In genomic region chr7:103391150-103391549, GRCh38 we compare ENCODE assay signal across 1 cellular context.
TF ChIP-seq lines count a peak whose summit lies in the region.

No MANE protein-coding gene starts in this region.

TF ChIP-seq in HepG2, 621 proteins besides CTCF, POLR2A, EP300 and RAD21:
- TF ChIP-seq SPEN (CRISPR knock-in tag; IDR thresholded peaks at IDR 0.05; ENCODE audit: low read depth) (no peak), CENPX (CRISPR knock-in tag; IDR thresholded peaks at IDR 0.05) (no peak), NR2F2 (IDR thresholded peaks at IDR 0.05; ENCODE audit: borderline replicate concordance, low read depth) (no peak), MEIS1 (CRISPR knock-in tag; IDR thresholded peaks at IDR 0.05; ENCODE audit: borderline replicate concordance) (no peak), ZNF331 (CRISPR knock-in tag; IDR thresholded peaks at IDR 0.05) (no peak), MAZ (IDR thresholded peaks at IDR 0.05; ENCODE audit: borderline replicate concordance, low read depth, low read length) (no peak), MAZ (CRISPR knock-in tag; IDR thresholded peaks at IDR 0.05; ENCODE audit: low read depth) (no peak), CEBPB (IDR thresholded peaks at IDR 0.05; ENCODE audit: borderline replicate concordance, low read depth, low read length) (peak; percentile 86), SIX4 (CRISPR knock-in tag; IDR thresholded peaks at IDR 0.05) (peak; percentile 67; the same call in 1 of the 2 replicates), HDAC1 (CRISPR knock-in tag; IDR thresholded peaks at IDR 0.05) (no peak), ZNF644 (CRISPR knock-in tag; IDR thresholded peaks at IDR 0.05; ENCODE audit: low read depth) (peak; percentile 88), ARID5B (CRISPR knock-in tag; IDR thresholded peaks at IDR 0.05) (peak; percentile 54; the same call in 1 of the 2 replicates), SOX13 (IDR thresholded peaks at IDR 0.05) (no peak), SOX13 (CRISPR knock-in tag; conservative IDR thresholded peaks at IDR 0.05 in 1 of 2, IDR thresholded peaks at IDR 0.05 in 1 of 2) (no peak), RNF2 (conservative IDR thresholded peaks at IDR 0.05; ENCODE audit: low read depth) (no peak), ZMYM4 (CRISPR knock-in tag; IDR thresholded peaks at IDR 0.05) (no peak), CEBPG (CRISPR knock-in tag; IDR thresholded peaks at IDR 0.05) (peak; percentile 60), NR2C2 (CRISPR knock-in tag; IDR thresholded peaks at IDR 0.05; ENCODE audit: borderline replicate concordance) (no peak), ZBTB20 (CRISPR knock-in tag; IDR thresholded peaks at IDR 0.05; ENCODE audit: borderline replicate concordance, low read depth) (peak; percentile 39; the same call in 1 of the 2 replicates), POLR2AphosphoS5 (IDR thresholded peaks at IDR 0.05; ENCODE audit: low read depth, low read length) (no peak), TCF7 (IDR thresholded peaks at IDR 0.05; ENCODE audit: low read depth) (0 out of 2 replicates have a peak, but pooled peaks have one; percentile 12), GTF2F1 (IDR thresholded peaks at IDR 0.05; ENCODE audit: low read length) (no peak), NFATC3 (CRISPR knock-in tag; IDR thresholded peaks at IDR 0.05) (no peak), ZFP36L2 (CRISPR knock-in tag; IDR thresholded peaks at IDR 0.05) (no peak), ZNF609 (CRISPR knock-in tag; IDR thresholded peaks at IDR 0.05; ENCODE audit: borderline replicate concordance) (no peak), MAFG (CRISPR knock-in tag; IDR thresholded peaks at IDR 0.05) (no peak), HNF4A (CRISPR knock-in tag; IDR thresholded peaks at IDR 0.05) (peak; percentile 52), SUZ12 (IDR thresholded peaks at IDR 0.05; ENCODE audit: low read depth, low read length) (no peak), GPBP1L1 (CRISPR knock-in tag; IDR thresholded peaks at IDR 0.05) (no peak), NR1H2 (CRISPR knock-in tag; IDR thresholded peaks at IDR 0.05; ENCODE audit: borderline replicate concordance, low read depth) (no peak), ASH2L (IDR thresholded peaks at IDR 0.05; ENCODE audit: insufficient read length, low read depth, low read length) (no peak), SETDB1 (CRISPR knock-in tag; IDR thresholded peaks at IDR 0.05; ENCODE audit: borderline replicate concordance) (no peak), ATF6 (CRISPR knock-in tag; conservative IDR thresholded peaks at IDR 0.05) (no peak), U2AF1 (optimal IDR thresholded peaks at IDR 0.05; ENCODE audit: low read depth, low read length) (no peak)
- TF ChIP-seq, protein P1, sequence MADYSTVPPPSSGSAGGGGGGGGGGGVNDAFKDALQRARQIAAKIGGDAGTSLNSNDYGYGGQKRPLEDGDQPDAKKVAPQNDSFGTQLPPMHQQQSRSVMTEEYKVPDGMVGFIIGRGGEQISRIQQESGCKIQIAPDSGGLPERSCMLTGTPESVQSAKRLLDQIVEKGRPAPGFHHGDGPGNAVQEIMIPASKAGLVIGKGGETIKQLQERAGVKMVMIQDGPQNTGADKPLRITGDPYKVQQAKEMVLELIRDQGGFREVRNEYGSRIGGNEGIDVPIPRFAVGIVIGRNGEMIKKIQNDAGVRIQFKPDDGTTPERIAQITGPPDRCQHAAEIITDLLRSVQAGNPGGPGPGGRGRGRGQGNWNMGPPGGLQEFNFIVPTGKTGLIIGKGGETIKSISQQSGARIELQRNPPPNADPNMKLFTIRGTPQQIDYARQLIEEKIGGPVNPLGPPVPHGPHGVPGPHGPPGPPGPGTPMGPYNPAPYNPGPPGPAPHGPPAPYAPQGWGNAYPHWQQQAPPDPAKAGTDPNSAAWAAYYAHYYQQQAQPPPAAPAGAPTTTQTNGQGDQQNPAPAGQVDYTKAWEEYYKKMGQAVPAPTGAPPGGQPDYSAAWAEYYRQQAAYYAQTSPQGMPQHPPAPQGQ (CRISPR knock-in tag; IDR thresholded peaks at IDR 0.05; ENCODE audit: borderline replicate concordance) = no peak
- TF ChIP-seq, protein P2, sequence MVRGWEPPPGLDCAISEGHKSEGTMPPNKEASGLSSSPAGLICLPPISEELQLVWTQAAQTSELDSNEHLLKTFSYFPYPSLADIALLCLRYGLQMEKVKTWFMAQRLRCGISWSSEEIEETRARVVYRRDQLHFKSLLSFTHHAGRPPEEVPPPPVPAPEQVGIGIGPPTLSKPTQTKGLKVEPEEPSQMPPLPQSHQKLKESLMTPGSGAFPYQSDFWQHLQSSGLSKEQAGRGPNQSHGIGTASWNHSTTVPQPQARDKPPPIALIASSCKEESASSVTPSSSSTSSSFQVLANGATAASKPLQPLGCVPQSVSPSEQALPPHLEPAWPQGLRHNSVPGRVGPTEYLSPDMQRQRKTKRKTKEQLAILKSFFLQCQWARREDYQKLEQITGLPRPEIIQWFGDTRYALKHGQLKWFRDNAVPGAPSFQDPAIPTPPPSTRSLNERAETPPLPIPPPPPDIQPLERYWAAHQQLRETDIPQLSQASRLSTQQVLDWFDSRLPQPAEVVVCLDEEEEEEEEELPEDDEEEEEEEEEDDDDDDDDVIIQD (CRISPR knock-in tag; IDR thresholded peaks at IDR 0.05; ENCODE audit: low read depth) = peak; percentile 59; the same call in 1 of the 2 replicates
- TF ChIP-seq, protein P3, sequence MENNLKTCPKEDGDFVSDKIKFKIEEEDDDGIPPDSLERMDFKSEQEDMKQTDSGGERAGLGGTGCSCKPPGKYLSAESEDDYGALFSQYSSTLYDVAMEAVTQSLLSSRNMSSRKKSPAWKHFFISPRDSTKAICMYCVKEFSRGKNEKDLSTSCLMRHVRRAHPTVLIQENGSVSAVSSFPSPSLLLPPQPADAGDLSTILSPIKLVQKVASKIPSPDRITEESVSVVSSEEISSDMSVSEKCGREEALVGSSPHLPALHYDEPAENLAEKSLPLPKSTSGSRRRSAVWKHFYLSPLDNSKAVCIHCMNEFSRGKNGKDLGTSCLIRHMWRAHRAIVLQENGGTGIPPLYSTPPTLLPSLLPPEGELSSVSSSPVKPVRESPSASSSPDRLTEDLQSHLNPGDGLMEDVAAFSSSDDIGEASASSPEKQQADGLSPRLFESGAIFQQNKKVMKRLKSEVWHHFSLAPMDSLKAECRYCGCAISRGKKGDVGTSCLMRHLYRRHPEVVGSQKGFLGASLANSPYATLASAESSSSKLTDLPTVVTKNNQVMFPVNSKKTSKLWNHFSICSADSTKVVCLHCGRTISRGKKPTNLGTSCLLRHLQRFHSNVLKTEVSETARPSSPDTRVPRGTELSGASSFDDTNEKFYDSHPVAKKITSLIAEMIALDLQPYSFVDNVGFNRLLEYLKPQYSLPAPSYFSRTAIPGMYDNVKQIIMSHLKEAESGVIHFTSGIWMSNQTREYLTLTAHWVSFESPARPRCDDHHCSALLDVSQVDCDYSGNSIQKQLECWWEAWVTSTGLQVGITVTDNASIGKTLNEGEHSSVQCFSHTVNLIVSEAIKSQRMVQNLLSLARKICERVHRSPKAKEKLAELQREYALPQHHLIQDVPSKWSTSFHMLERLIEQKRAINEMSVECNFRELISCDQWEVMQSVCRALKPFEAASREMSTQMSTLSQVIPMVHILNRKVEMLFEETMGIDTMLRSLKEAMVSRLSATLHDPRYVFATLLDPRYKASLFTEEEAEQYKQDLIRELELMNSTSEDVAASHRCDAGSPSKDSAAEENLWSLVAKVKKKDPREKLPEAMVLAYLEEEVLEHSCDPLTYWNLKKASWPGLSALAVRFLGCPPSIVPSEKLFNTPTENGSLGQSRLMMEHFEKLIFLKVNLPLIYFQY (CRISPR knock-in tag; IDR thresholded peaks at IDR 0.05; ENCODE audit: borderline replicate concordance) = no peak
